In the genomic region with DNA sequence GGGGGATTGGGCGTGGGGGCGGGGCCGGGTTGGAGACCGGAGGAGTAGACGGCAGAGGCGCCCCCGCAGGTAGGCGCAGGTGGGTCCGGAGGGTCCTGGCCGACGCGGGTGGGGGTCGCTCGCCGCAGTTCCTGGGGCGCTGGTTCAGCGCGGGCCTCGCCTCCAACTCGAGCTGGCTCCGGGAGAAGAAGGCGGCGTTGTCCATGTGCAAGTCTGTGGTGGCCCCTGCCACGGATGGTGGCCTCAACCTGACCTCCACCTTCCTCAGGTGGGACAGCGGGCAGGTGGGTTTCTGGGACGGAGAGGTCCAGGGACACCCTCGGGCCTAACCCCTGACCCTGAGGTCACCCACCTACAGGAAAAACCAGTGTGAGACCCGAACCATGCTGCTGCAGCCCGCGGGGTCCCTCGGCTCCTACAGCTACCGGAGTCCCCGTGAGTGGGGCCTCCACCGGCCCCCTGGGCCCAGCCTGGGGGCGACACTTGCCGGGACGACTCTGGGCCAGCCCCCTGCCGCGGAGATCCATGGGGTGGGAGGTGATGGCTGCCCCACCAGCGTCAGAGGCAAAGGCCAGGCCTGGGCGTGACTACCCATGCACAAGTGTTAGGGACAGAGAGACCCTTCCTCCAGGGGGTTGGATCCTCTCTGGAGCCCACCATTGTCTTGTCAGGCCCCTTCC, we compare ENCODE assay signal across 1 cellular context.
TF ChIP-seq lines count a peak whose summit lies in the region.

No MANE protein-coding gene starts in this region.

TF ChIP-seq in GM23338, 12 proteins besides CTCF, POLR2A, EP300 and RAD21 (continued from another document):
- TF ChIP-seq, protein P1, sequence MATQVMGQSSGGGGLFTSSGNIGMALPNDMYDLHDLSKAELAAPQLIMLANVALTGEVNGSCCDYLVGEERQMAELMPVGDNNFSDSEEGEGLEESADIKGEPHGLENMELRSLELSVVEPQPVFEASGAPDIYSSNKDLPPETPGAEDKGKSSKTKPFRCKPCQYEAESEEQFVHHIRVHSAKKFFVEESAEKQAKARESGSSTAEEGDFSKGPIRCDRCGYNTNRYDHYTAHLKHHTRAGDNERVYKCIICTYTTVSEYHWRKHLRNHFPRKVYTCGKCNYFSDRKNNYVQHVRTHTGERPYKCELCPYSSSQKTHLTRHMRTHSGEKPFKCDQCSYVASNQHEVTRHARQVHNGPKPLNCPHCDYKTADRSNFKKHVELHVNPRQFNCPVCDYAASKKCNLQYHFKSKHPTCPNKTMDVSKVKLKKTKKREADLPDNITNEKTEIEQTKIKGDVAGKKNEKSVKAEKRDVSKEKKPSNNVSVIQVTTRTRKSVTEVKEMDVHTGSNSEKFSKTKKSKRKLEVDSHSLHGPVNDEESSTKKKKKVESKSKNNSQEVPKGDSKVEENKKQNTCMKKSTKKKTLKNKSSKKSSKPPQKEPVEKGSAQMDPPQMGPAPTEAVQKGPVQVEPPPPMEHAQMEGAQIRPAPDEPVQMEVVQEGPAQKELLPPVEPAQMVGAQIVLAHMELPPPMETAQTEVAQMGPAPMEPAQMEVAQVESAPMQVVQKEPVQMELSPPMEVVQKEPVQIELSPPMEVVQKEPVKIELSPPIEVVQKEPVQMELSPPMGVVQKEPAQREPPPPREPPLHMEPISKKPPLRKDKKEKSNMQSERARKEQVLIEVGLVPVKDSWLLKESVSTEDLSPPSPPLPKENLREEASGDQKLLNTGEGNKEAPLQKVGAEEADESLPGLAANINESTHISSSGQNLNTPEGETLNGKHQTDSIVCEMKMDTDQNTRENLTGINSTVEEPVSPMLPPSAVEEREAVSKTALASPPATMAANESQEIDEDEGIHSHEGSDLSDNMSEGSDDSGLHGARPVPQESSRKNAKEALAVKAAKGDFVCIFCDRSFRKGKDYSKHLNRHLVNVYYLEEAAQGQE (IDR thresholded peaks at IDR 0.05; ENCODE audit: unreplicated experiment), result no peak
- no peak for TF ChIP-seq CREB1 (CRISPR knock-in tag; IDR thresholded peaks at IDR 0.05; ENCODE audit: low read depth)
- TF ChIP-seq, protein P2, sequence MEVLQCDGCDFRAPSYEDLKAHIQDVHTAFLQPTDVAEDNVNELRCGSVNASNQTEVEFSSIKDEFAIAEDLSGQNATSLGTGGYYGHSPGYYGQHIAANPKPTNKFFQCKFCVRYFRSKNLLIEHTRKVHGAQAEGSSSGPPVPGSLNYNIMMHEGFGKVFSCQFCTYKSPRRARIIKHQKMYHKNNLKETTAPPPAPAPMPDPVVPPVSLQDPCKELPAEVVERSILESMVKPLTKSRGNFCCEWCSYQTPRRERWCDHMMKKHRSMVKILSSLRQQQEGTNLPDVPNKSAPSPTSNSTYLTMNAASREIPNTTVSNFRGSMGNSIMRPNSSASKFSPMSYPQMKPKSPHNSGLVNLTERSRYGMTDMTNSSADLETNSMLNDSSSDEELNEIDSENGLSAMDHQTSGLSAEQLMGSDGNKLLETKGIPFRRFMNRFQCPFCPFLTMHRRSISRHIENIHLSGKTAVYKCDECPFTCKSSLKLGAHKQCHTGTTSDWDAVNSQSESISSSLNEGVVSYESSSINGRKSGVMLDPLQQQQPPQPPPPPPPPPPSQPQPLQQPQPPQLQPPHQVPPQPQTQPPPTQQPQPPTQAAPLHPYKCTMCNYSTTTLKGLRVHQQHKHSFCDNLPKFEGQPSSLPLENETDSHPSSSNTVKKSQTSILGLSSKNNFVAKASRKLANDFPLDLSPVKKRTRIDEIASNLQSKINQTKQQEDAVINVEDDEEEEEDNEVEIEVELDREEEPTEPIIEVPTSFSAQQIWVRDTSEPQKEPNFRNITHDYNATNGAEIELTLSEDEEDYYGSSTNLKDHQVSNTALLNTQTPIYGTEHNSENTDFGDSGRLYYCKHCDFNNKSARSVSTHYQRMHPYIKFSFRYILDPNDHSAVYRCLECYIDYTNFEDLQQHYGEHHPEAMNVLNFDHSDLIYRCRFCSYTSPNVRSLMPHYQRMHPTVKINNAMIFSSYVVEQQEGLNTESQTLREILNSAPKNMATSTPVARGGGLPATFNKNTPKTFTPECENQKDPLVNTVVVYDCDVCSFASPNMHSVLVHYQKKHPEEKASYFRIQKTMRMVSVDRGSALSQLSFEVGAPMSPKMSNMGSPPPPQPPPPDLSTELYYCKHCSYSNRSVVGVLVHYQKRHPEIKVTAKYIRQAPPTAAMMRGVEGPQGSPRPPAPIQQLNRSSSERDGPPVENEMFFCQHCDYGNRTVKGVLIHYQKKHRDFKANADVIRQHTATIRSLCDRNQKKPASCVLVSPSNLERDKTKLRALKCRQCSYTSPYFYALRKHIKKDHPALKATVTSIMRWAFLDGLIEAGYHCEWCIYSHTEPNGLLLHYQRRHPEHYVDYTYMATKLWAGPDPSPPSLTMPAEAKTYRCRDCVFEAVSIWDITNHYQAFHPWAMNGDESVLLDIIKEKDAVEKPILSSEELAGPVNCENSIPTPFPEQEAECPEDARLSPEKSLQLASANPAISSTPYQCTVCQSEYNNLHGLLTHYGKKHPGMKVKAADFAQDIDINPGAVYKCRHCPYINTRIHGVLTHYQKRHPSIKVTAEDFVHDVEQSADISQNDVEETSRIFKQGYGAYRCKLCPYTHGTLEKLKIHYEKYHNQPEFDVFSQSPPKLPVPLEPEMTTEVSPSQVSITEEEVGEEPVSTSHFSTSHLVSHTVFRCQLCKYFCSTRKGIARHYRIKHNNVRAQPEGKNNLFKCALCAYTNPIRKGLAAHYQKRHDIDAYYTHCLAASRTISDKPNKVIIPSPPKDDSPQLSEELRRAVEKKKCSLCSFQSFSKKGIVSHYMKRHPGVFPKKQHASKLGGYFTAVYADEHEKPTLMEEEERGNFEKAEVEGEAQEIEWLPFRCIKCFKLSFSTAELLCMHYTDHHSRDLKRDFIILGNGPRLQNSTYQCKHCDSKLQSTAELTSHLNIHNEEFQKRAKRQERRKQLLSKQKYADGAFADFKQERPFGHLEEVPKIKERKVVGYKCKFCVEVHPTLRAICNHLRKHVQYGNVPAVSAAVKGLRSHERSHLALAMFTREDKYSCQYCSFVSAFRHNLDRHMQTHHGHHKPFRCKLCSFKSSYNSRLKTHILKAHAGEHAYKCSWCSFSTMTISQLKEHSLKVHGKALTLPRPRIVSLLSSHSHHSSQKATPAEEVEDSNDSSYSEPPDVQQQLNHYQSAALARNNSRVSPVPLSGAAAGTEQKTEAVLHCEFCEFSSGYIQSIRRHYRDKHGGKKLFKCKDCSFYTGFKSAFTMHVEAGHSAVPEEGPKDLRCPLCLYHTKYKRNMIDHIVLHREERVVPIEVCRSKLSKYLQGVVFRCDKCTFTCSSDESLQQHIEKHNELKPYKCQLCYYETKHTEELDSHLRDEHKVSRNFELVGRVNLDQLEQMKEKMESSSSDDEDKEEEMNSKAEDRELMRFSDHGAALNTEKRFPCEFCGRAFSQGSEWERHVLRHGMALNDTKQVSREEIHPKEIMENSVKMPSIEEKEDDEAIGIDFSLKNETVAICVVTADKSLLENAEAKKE (CRISPR knock-in tag; IDR thresholded peaks at IDR 0.05), result no peak
- TF ChIP-seq EZH2phosphoT487 (IDR thresholded peaks at IDR 0.05; ENCODE audit: unreplicated experiment), result no peak
- no peak for TF ChIP-seq NANOG (IDR thresholded peaks at IDR 0.05; ENCODE audit: borderline replicate concordance)
